Comparison of ENCODE assay signal across 24 cellular contexts in genomic region chr17:1758812-1759211, GRCh38. TPM values are rescaled to one million over a fixed set of nuclear protein-coding genes. Genes with fewer than 3 reads are reported as not detected.
DNase-seq lines count a peak whose midpoint lies in the region; ATAC-seq, FAIRE-seq and TF ChIP-seq lines count a peak whose summit lies in the region.
"Had no signal": no experiment of that assay in that cellular context is flagged by ENCODE, and none has a peak within 500 bp of the region (broad histone marks: within the 10 kb centered on the region; RNA-seq: fewer than 3 reads in every experiment).

No MANE protein-coding gene starts in this region.

- no peak for TF ChIP-seq POLR2A in vagina (IDR thresholded peaks at IDR 0.05)

- WGBS in heart right ventricle, 2 donors, result 64% methylated on average over 15 of the region's 15 CpGs

- TF ChIP-seq CTCF in heart right ventricle (IDR thresholded peaks at IDR 0.05) (no peak), RWPE1 (conservative IDR thresholded peaks at IDR 0.05; ENCODE audit: low read depth) (no peak), vagina (IDR thresholded peaks at IDR 0.05) (no peak), kidney (IDR thresholded peaks at IDR 0.05; ENCODE audit: borderline replicate concordance, extremely low read depth, insufficient read depth) (no peak), GM10266 (IDR thresholded peaks at IDR 0.05; ENCODE audit: control insufficient read depth, insufficient read depth, low read depth, missing control alignments) (no peak)

- POLR2A ChIA-PET in RWPE1 (lab: Yijun Ruan, JAX; ENCODE audit: low non-redundant PET), result no interaction called here

- H3K4me1 ChIP-seq in heart right ventricle, result peaks cover 0 to 41% (median 7%) of the 10 kb centered on the region in 9 donors
- peaks cover 40% of the 10 kb centered on the region for H3K4me1 ChIP-seq in vagina
- peaks cover 0 to 13% of the 10 kb centered on the region in 2 donors for H3K4me1 ChIP-seq in kidney (ENCODE audit: control insufficient read depth in 1 of 2, insufficient read depth in 1 of 2, low read depth in 1 of 2, low read length in 2 of 2)

- H3K36me3 ChIP-seq in heart right ventricle (no peaks in the 10 kb centered on the region), vagina (no peaks in the 10 kb centered on the region), kidney (ENCODE audit: control insufficient read depth in 1 of 2, insufficient read depth in 2 of 2, low read length in 2 of 2) (no peaks in the 10 kb centered on the region)
- H3K36me3 ChIP-seq: tibial nerve had no signal

- no peaks in the 10 kb centered on the region for H3K36me3 Mint-ChIP-seq in memory B cell

- H3K4me3 ChIP-seq in heart right ventricle, result no peak overlapping the region
- no peak overlapping the region for H3K4me3 ChIP-seq in vagina
- no peak overlapping the region for H3K4me3 ChIP-seq in kidney (ENCODE audit: low read length in 2 of 2)
- H3K4me3 ChIP-seq: A549, mucosa of descending colon, skin epidermis, tibial nerve had no signal

- H3K9me3 ChIP-seq in heart right ventricle (no peaks in the 10 kb centered on the region), vagina (no peaks in the 10 kb centered on the region), kidney (ENCODE audit: control insufficient read depth in 1 of 2, low read length in 2 of 2) (no peaks in the 10 kb centered on the region)
- H3K9me3 ChIP-seq: A549, mucosa of descending colon, tibial nerve had no signal

- CTCF ChIA-PET in RWPE1 (lab: Yijun Ruan, JAX), result no interaction called here

- intact Hi-C loops in Right ventricle myocardium superior (cut with DNase I) (no loop called here), heart right ventricle (cut with DNase I) (loop anchor here in 1 of 10 donors (10.0 kb wide), 1 partner anchor 1336 kb away; no protein-coding TSS in a partner anchor), vagina (cut with DNase I) (no loop called here), kidney (cut with DNase I) (no loop called here)

- no peak overlapping the region for H3K9ac ChIP-seq in kidney (ENCODE audit: low read length in 2 of 2)

- peak; percentile 3 for ATAC-seq in Right ventricle myocardium superior (ENCODE audit: poor library complexity)
- ATAC-seq in heart right ventricle, result no peak
- peak; percentile 47 for ATAC-seq in memory B cell (ENCODE audit: low read depth)
- ATAC-seq: A549, left ventricle myocardium superior, mucosa of descending colon had no signal

- H3K4me3 Mint-ChIP-seq in memory B cell, result no peak overlapping the region
- H3K4me3 Mint-ChIP-seq: activated CD4-positive, alpha-beta T cell treated with anti-CD3 and anti-CD28 coated beads, Interleukin-2, amount 10 ng/mL, durations not matched to agents 24 days and 14 days; stimulated activated naive CD8-positive, alpha-beta T cell treated with anti-CD3 and anti-CD28 coated beads, Interleukin-15, Interleukin-2, amounts not matched to agents 100 ng/mL and 50 ng/mL, for 24 hours had no signal

- H3K27me3 ChIP-seq in heart right ventricle (no peaks in the 10 kb centered on the region), vagina (no peaks in the 10 kb centered on the region)

- no peaks in the 10 kb centered on the region for H3K9me3 Mint-ChIP-seq in memory B cell
- H3K9me3 Mint-ChIP-seq: activated CD4-positive, alpha-beta T cell treated with anti-CD3 and anti-CD28 coated beads, Interleukin-2, amount 10 ng/mL, durations not matched to agents 24 days and 14 days; stimulated activated naive CD8-positive, alpha-beta T cell treated with anti-CD3 and anti-CD28 coated beads, Interleukin-15, Interleukin-2, amounts not matched to agents 100 ng/mL and 50 ng/mL, for 24 hours had no signal

- H3K27me3 Mint-ChIP-seq in memory B cell, result no peaks in the 10 kb centered on the region
- H3K27me3 Mint-ChIP-seq: stimulated activated naive CD8-positive, alpha-beta T cell treated with anti-CD3 and anti-CD28 coated beads, Interleukin-15, Interleukin-2, amounts not matched to agents 100 ng/mL and 50 ng/mL, for 24 hours had no signal

- FAIRE-seq in kidney (lab: Jason Lieb, UNC), result no peak
- FAIRE-seq: A549 had no signal

- peaks cover 23% of the 10 kb centered on the region for H3K4me1 Mint-ChIP-seq in memory B cell

- peak overlapping the region; percentile 15 for H3K27ac Mint-ChIP-seq in memory B cell
- H3K27ac Mint-ChIP-seq: activated CD4-positive, alpha-beta T cell treated with anti-CD3 and anti-CD28 coated beads, Interleukin-2, amount 10 ng/mL, durations not matched to agents 24 days and 14 days; stimulated activated naive CD8-positive, alpha-beta T cell treated with anti-CD3 and anti-CD28 coated beads, Interleukin-15, Interleukin-2, amounts not matched to agents 100 ng/mL and 50 ng/mL, for 24 hours had no signal

- H3K27ac ChIP-seq in heart right ventricle (peak overlapping the region in 1 of 10 donors; percentile 73), RWPE1 (peak overlapping the region; percentile 85), vagina (peak overlapping the region; percentile 35), kidney (ENCODE audit: low read depth in 2 of 2, low read length in 2 of 2) (no peak overlapping the region)
- H3K27ac ChIP-seq: A549 had no signal

- no peak for DNase-seq in Right ventricle myocardium superior
- no peak for DNase-seq in heart right ventricle
- DNase-seq in RWPE1 (ENCODE audit: low spot score), result no peak
- DNase-seq in memory B cell (ENCODE audit: low spot score in 2 of 2), result no peak
- DNase-seq in vagina (ENCODE audit: extremely low spot score in 2 of 2), result no peak
- DNase-seq in kidney, result no peak
- no peak for DNase-seq in COR-L47 (lab: John Stamatoyannopoulos, UW)
- no peak for DNase-seq in GM10266 (ENCODE audit: extremely low spot score)
- DNase-seq: activated CD4-positive, alpha-beta T cell treated with anti-CD3 and anti-CD28 coated beads, Interleukin-2, amount 10 ng/mL, durations not matched to agents 24 days and 14 days; activated CD8-positive, alpha-beta memory T cell treated with anti-CD3 and anti-CD28 coated beads, Interleukin-2, amount 50 U/mL, for 4 hours; activated effector memory CD4-positive, alpha-beta T cell treated with anti-CD3 and anti-CD28 coated beads, Interleukin-2, amount 50 U/mL, for 16 hours; cerebellar nuclear complex; foreskin fibroblast; left ventricle myocardium superior; mucosa of descending colon; NCI-H1694; NCI-H2227 treated with DMSO at 0.1 percent for 48 hours; NCI-H748 treated with DMSO at 0.1 percent for 48 hours; SIG-M5 had no signal

RNA-seq across cellular contexts. Expression of gene SERPINF1, which starts 3.0 kb away (rescaled TPM):
- total RNA-seq in Right ventricle myocardium superior, result 131 TPM
- 100 to 1,000 TPM in 4 of 10 donors, 10 to 100 TPM in 6; 26.2 to 185 (median 89.1) TPM for total RNA-seq in heart right ventricle
- polyA plus RNA-seq in heart right ventricle, result 100 to 1,000 TPM; 181 to 247 TPM
- total RNA-seq in vagina, result 1,040 TPM
- 121 TPM for total RNA-seq in kidney
- polyA plus RNA-seq in kidney (ENCODE audit: insufficient read depth, low read depth, low replicate concordance), result 36.2 TPM
- total RNA-seq: activated CD4-positive, alpha-beta T cell treated with anti-CD3 and anti-CD28 coated beads, Interleukin-2, amount 10 ng/mL, durations not matched to agents 24 days and 14 days; T-helper 1 cell treated with Interleukin-12 subunit alpha and Interleukin-12 subunit beta and Interleukin-4 antibody, amounts not matched to agents 30 ng/mL and 1 ng/mL, for 36 hours had no signal

RNA-seq across cellular contexts. Expression of gene SERPINF2, which starts 16.1 kb away (rescaled TPM):
- total RNA-seq in Right ventricle myocardium superior (0.32 TPM), heart right ventricle (1 to 10 TPM in 3 of 10 donors, under 1 TPM in 5, not detected in 2; 0.18 to 1.3 (median 0.41) TPM), vagina (23.8 TPM), kidney (30.6 TPM)
- polyA plus RNA-seq in heart right ventricle (1 to 10 TPM; 2.0 to 2.8 TPM), kidney (ENCODE audit: insufficient read depth, low read depth, low replicate concordance) (209 TPM)

RNA-seq across cellular contexts. Expression of gene WDR81, which starts 34.3 kb away (rescaled TPM):
- total RNA-seq in Right ventricle myocardium superior, result 8.5 TPM
- 10 to 100 TPM in 4 of 10 donors, 1 to 10 TPM in 6; 7.7 to 16.9 (median 9.2) TPM for total RNA-seq in heart right ventricle
- 10 to 100 TPM in 1 of 2 donors, 1 to 10 TPM in 1; 8.5 to 14.9 TPM for polyA plus RNA-seq in heart right ventricle
- total RNA-seq in vagina, result 57.2 TPM
- 28.5 TPM for total RNA-seq in kidney
- 16.1 TPM for polyA plus RNA-seq in kidney (ENCODE audit: insufficient read depth, low read depth, low replicate concordance)

RNA-seq across cellular contexts. Expression of gene TLCD2, which starts 48.6 kb away (rescaled TPM):
- total RNA-seq in Right ventricle myocardium superior, result 2.0 TPM
- total RNA-seq in heart right ventricle, result 1 to 10 TPM in 9 of 10 donors, under 1 TPM in 1; 0.96 to 6.0 (median 1.9) TPM
- polyA plus RNA-seq in heart right ventricle, result 1 to 10 TPM; 1.6 to 3.2 TPM
- total RNA-seq in vagina, result 10.8 TPM
- 6.2 TPM for total RNA-seq in kidney
- 1.3 TPM for polyA plus RNA-seq in kidney (ENCODE audit: insufficient read depth, low read depth, low replicate concordance)

Comparison
In these comparisons a context has a peak if more than half of its experiments do, and no peak if none do; other contexts are left out.
1. ATAC-seq: peak in Right ventricle myocardium superior (single experiment) and memory B cell (single experiment); none in heart right ventricle (0 of 8).
2. H3K27ac ChIP-seq: peak in RWPE1 (single experiment) and vagina (single experiment); none in kidney (0 of 2).
3. RNA of gene SERPINF2, which starts 16.1 kb away (total RNA-seq): 30.6 TPM in kidney (single experiment) and 23.8 TPM in vagina (single experiment); 0.18 to 1.3 TPM in heart right ventricle and 0.32 TPM in Right ventricle myocardium superior (single experiment); every median in the first group is over 10 times any median in the second.